1 cellular context compared by ENCODE assay signal in genomic region chrX:459611-460010, GRCh38.
TF ChIP-seq lines count a peak whose summit lies in the region.

No MANE protein-coding gene starts in this region.

TF ChIP-seq in IMR-90, 13 proteins besides CTCF, POLR2A, EP300 and RAD21:
- TF ChIP-seq USF2 (IDR thresholded peaks at IDR 0.05; ENCODE audit: low read depth, low read length) (no peak), CHD1 (IDR thresholded peaks at IDR 0.05; ENCODE audit: low read depth, low read length) (no peak), ELK1 (IDR thresholded peaks at IDR 0.05; ENCODE audit: borderline replicate concordance, low read depth, low read length) (no peak), BHLHE40 (IDR thresholded peaks at IDR 0.05; ENCODE audit: low read depth, low read length) (no peak), MXI1 (IDR thresholded peaks at IDR 0.05; ENCODE audit: borderline replicate concordance, low read depth, low read length) (no peak), FOS (IDR thresholded peaks at IDR 0.05; ENCODE audit: low read depth, low read length) (no peak), RCOR1 (IDR thresholded peaks at IDR 0.05; ENCODE audit: insufficient replicate concordance, low read length) (no peak), RFX5 (IDR thresholded peaks at IDR 0.05; ENCODE audit: low read depth, low read length) (no peak), SMC3 (IDR thresholded peaks at IDR 0.05; ENCODE audit: low read depth, low read length) (no peak), CEBPB (IDR thresholded peaks at IDR 0.05; ENCODE audit: low read depth, low read length) (no peak), NFE2L2 (IDR thresholded peaks at IDR 0.05; ENCODE audit: low read depth, low read length) (no peak), MAFK (IDR thresholded peaks at IDR 0.05; ENCODE audit: low read depth, low read length) (no peak), MAZ (IDR thresholded peaks at IDR 0.05; ENCODE audit: borderline replicate concordance, low read depth, low read length) (no peak)
